In the genomic region with DNA sequence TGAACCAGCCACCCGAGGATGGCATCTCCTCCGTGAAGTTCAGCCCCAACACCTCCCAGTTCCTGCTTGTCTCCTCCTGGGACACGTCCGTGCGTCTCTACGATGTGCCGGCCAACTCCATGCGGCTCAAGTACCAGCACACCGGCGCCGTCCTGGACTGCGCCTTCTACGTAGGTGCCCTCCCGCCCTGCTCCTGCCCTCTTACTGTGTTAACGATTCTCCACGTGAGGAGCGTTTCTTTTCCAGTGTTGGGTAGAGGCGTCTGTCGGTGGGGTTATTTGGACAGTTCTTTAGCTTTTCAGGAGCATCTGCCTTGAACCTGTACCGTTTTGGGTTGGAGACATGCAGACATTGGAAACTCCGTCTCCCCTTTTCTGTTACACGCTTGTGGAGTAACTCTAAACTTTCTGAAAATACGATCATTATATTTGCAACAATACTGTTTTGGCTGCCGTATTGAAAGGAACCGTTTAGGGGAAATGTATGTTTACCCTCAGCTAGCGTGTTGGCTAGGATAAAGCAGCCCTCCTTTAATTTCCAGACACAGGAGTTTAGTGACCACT, we compare ENCODE assay signal across 8 cellular contexts. TPM values are rescaled to one million over a fixed set of nuclear protein-coding genes. Genes with fewer than 3 reads are reported as not detected.
DNase-seq lines count a peak whose midpoint lies in the region; ATAC-seq and TF ChIP-seq lines count a peak whose summit lies in the region.

No MANE protein-coding gene starts in this region.

- peak overlapping the region; percentile 95 for H3K4me3 ChIP-seq in WI38 (ENCODE audit: low read depth, low read length)
- H3K4me3 ChIP-seq in gastroesophageal sphincter: peak overlapping the region; percentile 64 to 81
- peak overlapping the region; percentile 98 for H3K4me3 ChIP-seq in retinal pigment epithelial cell (ENCODE audit: low read length)

- H3K27ac ChIP-seq in gastroesophageal sphincter: peak overlapping the region in 3 of 4 donors; percentile 91 to 94 (median 93)

- H3K4me1 ChIP-seq in gastroesophageal sphincter: peaks cover 0 to 64% (median 18%) of the 10 kb centered on the region in 3 donors

- 7% methylated on average over 9 to 12 of the region's 26 CpGs for WGBS in gastroesophageal sphincter (ENCODE audit: low coverage in 1 of 2), 2 donors

- H3K36me3 ChIP-seq in gastroesophageal sphincter: peaks cover 0 to 35% of the 10 kb centered on the region in 2 donors

- no peak for TF ChIP-seq EP300 in gastroesophageal sphincter (IDR thresholded peaks at IDR 0.05)

- peak; percentile 18 to 57 for DNase-seq in AML-193 (lab: John Stamatoyannopoulos, UW)
- DNase-seq in retinal pigment epithelial cell (ENCODE audit: low read depth): no peak
- no peak for DNase-seq in hippocampal formation (lab: John Stamatoyannopoulos, UW)
- no peak for DNase-seq in NCI-H446 treated with DMSO at 0.1 percent for 48 hours (lab: John Stamatoyannopoulos, UW)

- peaks cover 36% of the 10 kb centered on the region for H3K27me3 ChIP-seq in gastroesophageal sphincter

- peak; percentile 12 for ATAC-seq in GM19025 (IDR thresholded peaks at IDR 0.05; ENCODE audit: low read depth, unreplicated experiment)
- ATAC-seq in HG03175 (IDR thresholded peaks at IDR 0.05; ENCODE audit: unreplicated experiment): peak; percentile 19
- ATAC-seq in gastroesophageal sphincter: no peak

- no peaks in the 10 kb centered on the region for H3K9me3 ChIP-seq in gastroesophageal sphincter

- TF ChIP-seq CTCF in WI38 (IDR thresholded peaks at IDR 0.05; ENCODE audit: low read depth, low read length): no peak
- no peak for TF ChIP-seq CTCF in gastroesophageal sphincter (IDR thresholded peaks at IDR 0.05)
- TF ChIP-seq CTCF in retinal pigment epithelial cell (conservative IDR thresholded peaks at IDR 0.05; ENCODE audit: low read depth, low read length): no peak

- TF ChIP-seq POLR2A in gastroesophageal sphincter (IDR thresholded peaks at IDR 0.05): no peak

RNA-seq across cellular contexts. Expression of gene BUB3, which starts 0.8 kb away (rescaled TPM):
- 100 to 1,000 TPM in 1 of 4 donors, 10 to 100 TPM in 3; 69.4 to 103 (median 75.9) TPM for total RNA-seq in gastroesophageal sphincter

RNA-seq across cellular contexts. Expression of gene HMX2, which starts 7.1 kb away (rescaled TPM):
- not detected for total RNA-seq in gastroesophageal sphincter

RNA-seq across cellular contexts. Expression of gene HMX3, which starts 19.3 kb away (rescaled TPM):
- 1 to 10 TPM in 1 of 4 donors, not detected in 3; 1.1 TPM for total RNA-seq in gastroesophageal sphincter

Comparison
In these comparisons a context has a peak if more than half of its experiments do, and no peak if none do; other contexts are left out.
1. DNase-seq: peak in AML-193 (2 of 2); none in retinal pigment epithelial cell (single experiment), hippocampal formation (0 of 2) and NCI-H446 treated with DMSO at 0.1 percent for 48 hours (single experiment).
2. Peak in every context shown above with its lines, with median percentiles within 50 percentile points of each other: H3K4me3 ChIP-seq.